8 cellular contexts compared by ENCODE assay signal in genomic region chr9:95004452-95005275, GRCh38.
DNase-seq lines count a peak whose midpoint lies in the region; ATAC-seq and TF ChIP-seq lines count a peak whose summit lies in the region.

No MANE protein-coding gene starts in this region.

- H3K4me3 Mint-ChIP-seq in activated naive CD8-positive, alpha-beta T cell treated with anti-CD3 and anti-CD28 coated beads, Interleukin-2, amount 10 ng/mL, durations not matched to agents 7 days and 5 days: peak overlapping the region; percentile 70

- peak overlapping the region; percentile 93 for H3K4me2 ChIP-seq in OCI-LY3 (ENCODE audit: low read length)

- H4K20me1 ChIP-seq in OCI-LY3 (ENCODE audit: insufficient read depth, low read length): no peaks in the 10 kb centered on the region

- H3K4me1 Mint-ChIP-seq in activated naive CD8-positive, alpha-beta T cell treated with anti-CD3 and anti-CD28 coated beads, Interleukin-2, amount 10 ng/mL, durations not matched to agents 7 days and 5 days: peaks cover 5% of the 10 kb centered on the region

- no peaks in the 10 kb centered on the region for H3K9me3 Mint-ChIP-seq in activated naive CD8-positive, alpha-beta T cell treated with anti-CD3 and anti-CD28 coated beads, Interleukin-2, amount 10 ng/mL, durations not matched to agents 7 days and 5 days

- DNase-seq in DMS79 treated with DMSO at 0.1 percent for 48 hours (lab: John Stamatoyannopoulos, UW): peak; percentile 32
- no peak for DNase-seq in DMS79 (lab: John Stamatoyannopoulos, UW)
- peak; percentile 62 for DNase-seq in activated naive CD8-positive, alpha-beta T cell treated with anti-CD3 and anti-CD28 coated beads, Interleukin-2, amount 10 ng/mL, durations not matched to agents 7 days and 5 days
- DNase-seq in left ventricle myocardium inferior: peak; percentile 68
- peak; percentile 77 for DNase-seq in sciatic nerve (ENCODE audit: low spot score)
- no peak for DNase-seq in GDM1 (lab: John Stamatoyannopoulos, UW)

- H3K4me3 ChIP-seq in OCI-LY3 (ENCODE audit: low read length): peak overlapping the region; percentile 86
- peak overlapping the region; percentile 85 for H3K4me3 ChIP-seq in left ventricle myocardium inferior

- intact Hi-C loops in left ventricle myocardium inferior (cut with micrococcal nuclease) (loop anchor here (5.0 kb wide), 1 partner anchor 137 kb away; no protein-coding TSS in a partner anchor), sciatic nerve (cut with DNase I) (no loop called here)

- H3K36me3 ChIP-seq in OCI-LY3 (replicated peaks; ENCODE audit: low read depth, low read length) (no peaks in the 10 kb centered on the region), left ventricle myocardium inferior (peaks cover 7% of the 10 kb centered on the region)

- no peak overlapping the region for H3K27ac ChIP-seq in OCI-LY3 (ENCODE audit: low read length)
- H3K27ac ChIP-seq in left ventricle myocardium inferior (replicated peaks): peak overlapping the region; percentile 99

- no peaks in the 10 kb centered on the region for H3K36me3 Mint-ChIP-seq in activated naive CD8-positive, alpha-beta T cell treated with anti-CD3 and anti-CD28 coated beads, Interleukin-2, amount 10 ng/mL, durations not matched to agents 7 days and 5 days

- peaks cover 40% of the 10 kb centered on the region for H3K27me3 ChIP-seq in OCI-LY3 (ENCODE audit: low read depth, low read length)
- H3K27me3 ChIP-seq in left ventricle myocardium inferior (ENCODE audit: low read depth): no peaks in the 10 kb centered on the region

- H3K4me1 ChIP-seq in OCI-LY3 (ENCODE audit: low read length): peaks cover 6% of the 10 kb centered on the region
- peaks cover 84% of the 10 kb centered on the region for H3K4me1 ChIP-seq in left ventricle myocardium inferior

- TF ChIP-seq CTCF in OCI-LY3 (IDR thresholded peaks at IDR 0.05; ENCODE audit: low read depth, low read length) (no peak), left ventricle myocardium inferior (IDR thresholded peaks at IDR 0.05; ENCODE audit: borderline replicate concordance) (no peak)

- no peak overlapping the region for H3K27ac Mint-ChIP-seq in activated naive CD8-positive, alpha-beta T cell treated with anti-CD3 and anti-CD28 coated beads, Interleukin-2, amount 10 ng/mL, durations not matched to agents 7 days and 5 days

- ATAC-seq in HG02678 (IDR thresholded peaks at IDR 0.05; ENCODE audit: unreplicated experiment) (peak; percentile 65), sciatic nerve (peak; percentile 2)
- peak; percentile 75 for ATAC-seq in activated naive CD8-positive, alpha-beta T cell treated with anti-CD3 and anti-CD28 coated beads, Interleukin-2, amount 10 ng/mL, durations not matched to agents 7 days and 5 days (ENCODE audit: low read depth)

- H3K9me3 ChIP-seq in OCI-LY3 (ENCODE audit: insufficient read depth, low read length) (no peaks in the 10 kb centered on the region), left ventricle myocardium inferior (replicated peaks) (no peaks in the 10 kb centered on the region)

- POLR2A ChIA-PET in activated naive CD8-positive, alpha-beta T cell treated with anti-CD3 and anti-CD28 coated beads, Interleukin-2, amount 10 ng/mL, durations not matched to agents 7 days and 5 days (lab: Charles Lee): no interaction called here

- peak overlapping the region; percentile 78; the same call in 1 of the 2 replicates for H2AFZ ChIP-seq in OCI-LY3 (ENCODE audit: low read depth, low read length)

- peak overlapping the region; percentile 75 for H3K9ac ChIP-seq in OCI-LY3 (ENCODE audit: low read length)

- H3K79me2 ChIP-seq in OCI-LY3 (ENCODE audit: low read length): no peaks in the 10 kb centered on the region

- peaks cover 48% of the 10 kb centered on the region for H3K27me3 Mint-ChIP-seq in activated naive CD8-positive, alpha-beta T cell treated with anti-CD3 and anti-CD28 coated beads, Interleukin-2, amount 10 ng/mL, durations not matched to agents 7 days and 5 days

Comparison
In these comparisons a context has a peak if more than half of its experiments do, and no peak if none do; other contexts are left out.
1. DNase-seq: peak in DMS79 treated with DMSO at 0.1 percent for 48 hours (single experiment), activated naive CD8-positive, alpha-beta T cell treated with anti-CD3 and anti-CD28 coated beads, Interleukin-2, amount 10 ng/mL, durations not matched to agents 7 days and 5 days (single experiment), left ventricle myocardium inferior (single experiment) and sciatic nerve (single experiment); none in DMS79 (single experiment) and GDM1 (single experiment).
2. ATAC-seq: peak in every context shown above with its lines; median percentile 75 in activated naive CD8-positive, alpha-beta T cell treated with anti-CD3 and anti-CD28 coated beads, Interleukin-2, amount 10 ng/mL, durations not matched to agents 7 days and 5 days; 65 in HG02678; 2 in sciatic nerve.